9 cellular contexts compared by ENCODE assay signal in genomic region chr6:34484899-34485298, GRCh38. TPM values are rescaled to one million over a fixed set of nuclear protein-coding genes. Genes with fewer than 3 reads are reported as not detected.
DNase-seq lines count a peak whose midpoint lies in the region; ATAC-seq, FAIRE-seq and TF ChIP-seq lines count a peak whose summit lies in the region.
"Had no signal": no experiment of that assay in that cellular context is flagged by ENCODE, and none has a peak within 500 bp of the region (broad histone marks: within the 10 kb centered on the region; RNA-seq: fewer than 3 reads in every experiment).

No MANE protein-coding gene starts in this region.

- peak; percentile 83 for ATAC-seq in HCT116
- peak; percentile 84 for ATAC-seq in GM12878
- no peak for ATAC-seq in HG02981 (IDR thresholded peaks at IDR 0.05; ENCODE audit: unreplicated experiment)

- H3K27me3 ChIP-seq in HCT116 (ENCODE audit: insufficient read depth, low read length) (no peaks in the 10 kb centered on the region), GM12878 (replicated peaks in 1 of 2; ENCODE audit: control insufficient read depth in 2 of 2, insufficient read depth in 2 of 2, low read length in 1 of 2) (no peaks in the 10 kb centered on the region)

- H2AFZ ChIP-seq in HCT116 (ENCODE audit: low read depth, low read length, poor library complexity, severe bottlenecking) (peak overlapping the region; percentile 82), GM12878 (ENCODE audit: control insufficient read depth, low read depth, low read length) (peak overlapping the region; percentile 43; the same call in 1 of the 2 replicates)

- peak overlapping the region; percentile 59 for H3K4me2 ChIP-seq in HCT116 (ENCODE audit: low read length)
- peak overlapping the region; percentile 36; the same call in 1 of the 2 replicates for H3K4me2 ChIP-seq in GM12878 (ENCODE audit: control insufficient read depth, insufficient read depth)

- DNase-seq in HCT116 (ENCODE audit: low read depth, low spot score) (peak; percentile 28), T-helper 9 cell (peak; percentile 42), GM12878 (ENCODE audit: low read depth, low spot score) (peak; percentile 8), kidney glomerular epithelial cell (lab: John Stamatoyannopoulos, UW) (no peak), NCI-H2196 treated with DMSO at 0.1 percent for 48 hours (lab: John Stamatoyannopoulos, UW; ENCODE audit: unreplicated experiment) (no peak), NCI-H1105 (lab: John Stamatoyannopoulos, UW) (no peak)
- DNase-seq in stimulated activated CD4-positive, alpha-beta T cell treated with anti-CD3 and anti-CD28 coated beads, TNF-alpha, amount 100 ng/mL, for 48 hours (ENCODE audit: low read depth in 3 of 3), result peak; percentile 32 to 79 (median 68)

- RAD21 ChIA-PET in HCT116 (lab: Charles Lee; ENCODE audit: low non-redundant PET in 1 of 2, low total read pairs in 2 of 2, uncharacterized antibody in 2 of 2, unreplicated experiment in 2 of 2) (no interaction called here), GM12878 (lab: Charles Lee; ENCODE audit: unreplicated experiment) (no interaction called here)

- WGBS in GM12878 (ENCODE audit: insufficient coverage, insufficient replicate concordance, low lambda C conversion rate, missing lambda C conversion rate), result 2% methylated on average over 7 of the region's 7 CpGs

- TF ChIP-seq POLR2A in HCT116 (IDR thresholded peaks at IDR 0.05; ENCODE audit: borderline replicate concordance, extremely low read depth, insufficient read depth, insufficient read length) (no peak), GM12878 (IDR thresholded peaks at IDR 0.05; ENCODE audit: low read depth, low read length) (no peak)

- H3K79me2 ChIP-seq in HCT116 (ENCODE audit: insufficient read depth, low read length) (no peaks in the 10 kb centered on the region), GM12878 (ENCODE audit: control insufficient read depth, insufficient read depth, low read length) (no peaks in the 10 kb centered on the region)

- TF ChIP-seq RAD21 in HCT116 (IDR thresholded peaks at IDR 0.05; ENCODE audit: low read depth) (no peak), GM12878 (IDR thresholded peaks at IDR 0.05; ENCODE audit: insufficient read depth, low read depth, low read length) (no peak)

- no peak for FAIRE-seq in GM12878 (lab: Jason Lieb, UNC)

- TF ChIP-seq CTCF in HCT116 (IDR thresholded peaks at IDR 0.05 in 2 of 3, conservative IDR thresholded peaks at IDR 0.05 in 1 of 3; ENCODE audit: borderline replicate concordance in 1 of 3, insufficient read depth in 1 of 3, low read depth in 2 of 3, low read length in 2 of 3), result no peak
- no peak for TF ChIP-seq CTCF in GM12878 (IDR thresholded peaks at IDR 0.05 in 2 of 3, conservative IDR thresholded peaks at IDR 0.05 in 1 of 3; ENCODE audit: control insufficient read depth in 2 of 3, extremely low read depth in 1 of 3, insufficient read depth in 1 of 3, low read depth in 3 of 3, low read length in 3 of 3)

- in situ Hi-C loops in GM12878 (cut with MboI), result no loop called here

- H4K20me1 ChIP-seq in HCT116 (ENCODE audit: insufficient read depth) (no peaks in the 10 kb centered on the region), GM12878 (ENCODE audit: control insufficient read depth, insufficient read depth) (no peaks in the 10 kb centered on the region)

- no peak overlapping the region for H3K4me3 ChIP-seq in HCT116 (replicated peaks in 1 of 2; ENCODE audit: low read depth in 1 of 2, low read length in 2 of 2)
- no peak overlapping the region for H3K4me3 ChIP-seq in GM12878
- H3K4me3 ChIP-seq: lung had no signal

- H3K9me3 ChIP-seq in HCT116 (ENCODE audit: control insufficient read depth in 1 of 2, insufficient read depth in 1 of 2, low read depth in 1 of 2, low read length in 2 of 2), result no peaks in the 10 kb centered on the region
- no peaks in the 10 kb centered on the region for H3K9me3 ChIP-seq in GM12878 (replicated peaks; ENCODE audit: control insufficient read depth, insufficient read depth, low read length)

- POLR2A ChIA-PET in HCT116 (lab: Charles Lee), result no interaction called here
- POLR2A ChIA-PET in GM12878 (lab: Charles Lee), result no interaction called here

- SMC1A ChIA-PET in GM12878 (lab: Charles Lee; ENCODE audit: uncharacterized antibody, unreplicated experiment), result no interaction called here

- H3K36me3 ChIP-seq in HCT116 (ENCODE audit: control insufficient read depth in 1 of 2, insufficient read depth in 2 of 2, low read length in 2 of 2), result no peaks in the 10 kb centered on the region
- no peaks in the 10 kb centered on the region for H3K36me3 ChIP-seq in GM12878 (ENCODE audit: control insufficient read depth in 2 of 2, insufficient read depth in 2 of 2, low read length in 1 of 2)

- CTCF ChIA-PET in HCT116 (lab: Charles Lee), result no interaction called here
- CTCF ChIA-PET in GM12878 (lab: Yijun Ruan, JAX), result no interaction called here

- no TSS peak for BruUV-seq in HCT116 (replicated peaks; lab: Mats Ljungman, UMichigan)
- BruUV-seq in GM12878 (replicated peaks; lab: Mats Ljungman, UMichigan), result no TSS peak

- no peaks in the 10 kb centered on the region for H3K9me2 ChIP-seq in HCT116 (ENCODE audit: insufficient read depth)

- intact Hi-C loops in HCT116 (cut with micrococcal nuclease), result no loop called here
- intact Hi-C loops in GM12878 (cut with micrococcal nuclease; ENCODE audit: unreplicated experiment), result no loop called here

- H3K4me1 ChIP-seq in HCT116 (ENCODE audit: control insufficient read depth in 1 of 2, insufficient read depth in 2 of 2, low read length in 2 of 2) (peaks cover 6 to 16% of the 10 kb centered on the region in 2 experiments), GM12878 (ENCODE audit: control insufficient read depth, insufficient read depth, low read length) (peaks cover 5% of the 10 kb centered on the region)

- H3K27ac ChIP-seq in HCT116 (ENCODE audit: low read depth, low read length), result no peak overlapping the region
- no peak overlapping the region for H3K27ac ChIP-seq in GM12878 (ENCODE audit: control insufficient read depth, insufficient read depth)

- TF ChIP-seq EP300 in GM12878 (IDR thresholded peaks at IDR 0.05; ENCODE audit: borderline replicate concordance in 1 of 2, control insufficient read depth in 1 of 2, low read depth in 2 of 2, low read length in 2 of 2), result 0 out of 4 replicates have a peak, but pooled peaks of 1 of the 2 experiments have one; percentile 21

- H3K9ac ChIP-seq in HCT116 (ENCODE audit: low read length) (no peak overlapping the region), GM12878 (ENCODE audit: control insufficient read depth, insufficient read depth, low read length) (no peak overlapping the region)

TF ChIP-seq in HCT116, 20 proteins besides CTCF, POLR2A, EP300 and RAD21 (continues in another document):
- no peak for TF ChIP-seq MAX (IDR thresholded peaks at IDR 0.05)

RNA-seq across cellular contexts. Expression of gene PACSIN1, which starts 19.0 kb away (rescaled TPM):
- total RNA-seq in HCT116 (2021; ENCODE audit: unreplicated experiment), result 5.0 TPM
- polyA plus RNA-seq in HCT116 (2012), result 2.9 and 4.1 TPM in 2 replicates
- total RNA-seq in GM12878 (2013; cell fraction: nucleolus; rRNA removed), result 2.1 and 3.9 TPM in 2 replicates
- total RNA-seq in GM12878 (2014; rRNA removed), result 3.6 and 5.1 TPM in 2 replicates
- 1.9 and 2.1 TPM in 2 replicates for total RNA-seq in GM12878 (2014; rRNA removed; fragmentation: Illumina TruSeq; extraction: Trizol)
- total RNA-seq in GM12878 (2021), result 8.9 and 9.4 TPM in 2 replicates
- polyA plus RNA-seq in GM12878 (2011; ENCODE audit: low read depth), result 0.25 TPM
- 6.9 and 7.5 TPM in 2 replicates for polyA plus RNA-seq in GM12878 (2011; rRNA removed)
- polyA plus RNA-seq in GM12878 (2011; cell fraction: cytosol; rRNA removed), result 9.0 and 10.1 TPM in 2 replicates
- polyA plus RNA-seq in GM12878 (2011; cell fraction: nucleus; rRNA removed), result 22.5 and 29.3 TPM in 2 replicates
- 1.2 and 1.4 TPM in 2 replicates for polyA plus RNA-seq in GM12878 (2012)
- 3.3 and 4.8 TPM in 2 replicates for polyA plus RNA-seq in GM12878 (2014; fragmentation: Illumina TruSeq; extraction: Trizol)
- polyA plus RNA-seq in GM12878 (2014; fragmentation: Nextera tagmentation; extraction: Ambion mirVana), result under 1 TPM; 0.50 to 0.75 TPM
- polyA plus RNA-seq in GM12878 (2014; rRNA removed), result 6.8 and 6.9 TPM in 2 replicates
- 1 to 10 TPM; 1.7 to 2.0 TPM for polyA plus RNA-seq in GM12878 (2016; fragmentation: Nextera tagmentation; extraction: Ambion mirVana)
- polyA minus RNA-seq in GM12878 (2011; rRNA and poly(A)+ RNA removed), result 5.2 and 8.2 TPM in 2 replicates
- 4.1 and 5.1 TPM in 2 replicates for polyA minus RNA-seq in GM12878 (2011; cell fraction: cytosol; rRNA and poly(A)+ RNA removed)
- polyA minus RNA-seq in GM12878 (2011; cell fraction: nucleus; rRNA and poly(A)+ RNA removed), result 3.9 and 4.7 TPM in 2 replicates

RNA-seq across cellular contexts. Expression of gene RPS10, which starts 59.0 kb away (rescaled TPM):
- total RNA-seq in HCT116 (2021; ENCODE audit: unreplicated experiment), result 1,863 TPM
- polyA plus RNA-seq in HCT116 (2012), result 3,637 and 4,200 TPM in 2 replicates
- total RNA-seq in GM12878 (2013; cell fraction: nucleolus; rRNA removed), result 360 and 401 TPM in 2 replicates
- 3,265 and 3,625 TPM in 2 replicates for total RNA-seq in GM12878 (2014; rRNA removed)
- total RNA-seq in GM12878 (2014; rRNA removed; fragmentation: Illumina TruSeq; extraction: Trizol), result 3,150 and 3,233 TPM in 2 replicates
- total RNA-seq in GM12878 (2021), result 2,325 and 2,481 TPM in 2 replicates
- 8,423 TPM for polyA plus RNA-seq in GM12878 (2011; ENCODE audit: low read depth)
- 2,575 and 3,799 TPM in 2 replicates for polyA plus RNA-seq in GM12878 (2011; rRNA removed)
- polyA plus RNA-seq in GM12878 (2011; cell fraction: cytosol; rRNA removed), result 6,646 and 9,086 TPM in 2 replicates
- polyA plus RNA-seq in GM12878 (2011; cell fraction: nucleus; rRNA removed), result 1,492 and 1,706 TPM in 2 replicates
- polyA plus RNA-seq in GM12878 (2012), result 3,794 and 4,086 TPM in 2 replicates
- polyA plus RNA-seq in GM12878 (2014; fragmentation: Illumina TruSeq; extraction: Trizol), result 3,495 and 3,970 TPM in 2 replicates
- 1,000 to 10,000 TPM; 2,067 to 2,394 TPM for polyA plus RNA-seq in GM12878 (2014; fragmentation: Nextera tagmentation; extraction: Ambion mirVana)
- polyA plus RNA-seq in GM12878 (2014; rRNA removed), result 3,767 and 4,060 TPM in 2 replicates
- polyA plus RNA-seq in GM12878 (2016; fragmentation: Nextera tagmentation; extraction: Ambion mirVana), result 1,000 to 10,000 TPM; 1,546 to 1,554 TPM
- polyA minus RNA-seq in GM12878 (2011; rRNA and poly(A)+ RNA removed), result 1,866 and 2,585 TPM in 2 replicates
- 439 and 466 TPM in 2 replicates for polyA minus RNA-seq in GM12878 (2011; cell fraction: cytosol; rRNA and poly(A)+ RNA removed)
- polyA minus RNA-seq in GM12878 (2011; cell fraction: nucleus; rRNA and poly(A)+ RNA removed), result 136 and 165 TPM in 2 replicates

Comparison
In these comparisons a context has a peak if more than half of its experiments do, and no peak if none do; other contexts are left out.
1. DNase-seq: peak in HCT116 (single experiment), T-helper 9 cell (single experiment), GM12878 (single experiment) and stimulated activated CD4-positive, alpha-beta T cell treated with anti-CD3 and anti-CD28 coated beads, TNF-alpha, amount 100 ng/mL, for 48 hours (3 of 3); none in kidney glomerular epithelial cell (single experiment), NCI-H2196 treated with DMSO at 0.1 percent for 48 hours (single experiment) and NCI-H1105 (single experiment).
2. Of the 18 proteins assayed by ChIP-seq in both GM12878 and HCT116: peak only in GM12878: none; only in HCT116: JUND and SP1; in both: none; in neither: 16.